ENCODE assay signal across 28 cellular contexts in genomic region chr4:122773021-122773420, GRCh38. TPM values are rescaled to one million over a fixed set of nuclear protein-coding genes. Genes with fewer than 3 reads are reported as not detected.
A peak's percentile ranks its signal among the peaks of the same experiment; 100 is the strongest.
DNase-seq lines count a peak whose midpoint lies in the region; ATAC-seq and TF ChIP-seq lines count a peak whose summit lies in the region.
"Had no signal": no experiment of that assay in that cellular context is flagged by ENCODE, and none has a peak within 500 bp of the region (broad histone marks: within the 10 kb centered on the region; RNA-seq: fewer than 3 reads in every experiment).

No MANE protein-coding gene starts in this region.

- H3K4me3 ChIP-seq in ACC112 (ENCODE audit: low read depth, low read length), result no peak overlapping the region
- H3K4me3 ChIP-seq in GM23248, result no peak overlapping the region
- H3K4me3 ChIP-seq in RWPE2 (ENCODE audit: severe bottlenecking), result no peak overlapping the region
- H3K4me3 ChIP-seq in PC-3 (ENCODE audit: low read length), result no peak overlapping the region
- H3K4me3 ChIP-seq: A549, GM12878, MG63, Peyer's patch had no signal

- no peaks in the 10 kb centered on the region for H3K9me3 ChIP-seq in GM23248 (ENCODE audit: low read depth)
- no peaks in the 10 kb centered on the region for H3K9me3 ChIP-seq in RWPE2 (ENCODE audit: severe bottlenecking)
- H3K9me3 ChIP-seq in PC-3 (ENCODE audit: low read length), result no peaks in the 10 kb centered on the region
- H3K9me3 ChIP-seq: A549, BE2C, MG63, Peyer's patch had no signal

- H2AFZ ChIP-seq in ACC112 (ENCODE audit: low read length, unreplicated experiment) (peak overlapping the region; percentile 11), GM23248 (peak overlapping the region; percentile 66), PC-3 (ENCODE audit: low read length) (no peak overlapping the region)

- no peaks in the 10 kb centered on the region for H4K20me1 ChIP-seq in GM23248 (ENCODE audit: insufficient read depth)
- no peaks in the 10 kb centered on the region for H4K20me1 ChIP-seq in PC-3 (ENCODE audit: low read length)

- no peak for ATAC-seq in RWPE2 (ENCODE audit: low read depth)
- ATAC-seq in HG03565 (IDR thresholded peaks at IDR 0.05; ENCODE audit: unreplicated experiment), result no peak
- ATAC-seq in PC-3, result no peak
- ATAC-seq: A549, GM12878, HepG2, SK-N-SH treated with all-trans-retinoic acid at 6 μM for 48 hours, T-helper 17 cell had no signal

- H3K9ac ChIP-seq in GM23248 (no peak overlapping the region), PC-3 (ENCODE audit: low read length) (no peak overlapping the region)

- DNase-seq in GM23248, result no peak
- DNase-seq in RWPE2 (ENCODE audit: low spot score), result no peak
- DNase-seq in epithelial cell of prostate (ENCODE audit: low read depth, low spot score), result no peak
- no peak for DNase-seq in RKO (ENCODE audit: low spot score)
- DNase-seq in PC-3, result no peak
- DNase-seq: BE2C; CD8-positive, alpha-beta memory T cell; DMS 273 treated with DMSO at 0.1 percent for 48 hours; DMS79; GDM1; KBM-7; MG63; NCI-H1092; NCI-H1417 treated with DMSO at 0.1 percent for 48 hours; NCI-H1694 treated with DMSO at 0.1 percent for 48 hours; NCI-H2081; NCI-H2171; NCI-H510A treated with DMSO at 0.1 percent for 48 hours; NCI-H774; Peyer's patch; T-helper 17 cell had no signal

- H3F3A ChIP-seq in GM23248 (ENCODE audit: insufficient read depth) (peaks cover 34% of the 10 kb centered on the region), PC-3 (ENCODE audit: low read length, unreplicated experiment) (no peaks in the 10 kb centered on the region)

- H3K27me3 ChIP-seq in ACC112 (ENCODE audit: insufficient read depth, low read length), result no peaks in the 10 kb centered on the region
- H3K27me3 ChIP-seq in GM23248 (replicated peaks; ENCODE audit: insufficient read depth), result no peaks in the 10 kb centered on the region
- H3K27me3 ChIP-seq in RWPE2 (ENCODE audit: insufficient read depth, poor library complexity, severe bottlenecking), result no peaks in the 10 kb centered on the region
- H3K27me3 ChIP-seq in PC-3 (ENCODE audit: low read length), result no peaks in the 10 kb centered on the region
- H3K27me3 ChIP-seq: BE2C, MG63, Peyer's patch had no signal

- TF ChIP-seq CTCF in RWPE2 (IDR thresholded peaks at IDR 0.05; ENCODE audit: poor library complexity, severe bottlenecking) (no peak), PC-3 (conservative IDR thresholded peaks at IDR 0.05; ENCODE audit: low read depth, low read length) (no peak)

- H3K9me2 ChIP-seq in GM23248 (ENCODE audit: insufficient read depth) (no peaks in the 10 kb centered on the region), PC-3 (replicated peaks; ENCODE audit: low read length) (no peaks in the 10 kb centered on the region)

- H3K36me3 ChIP-seq in ACC112 (ENCODE audit: insufficient read depth, low read length), result no peaks in the 10 kb centered on the region
- H3K36me3 ChIP-seq in GM23248 (ENCODE audit: low read depth), result no peaks in the 10 kb centered on the region
- no peaks in the 10 kb centered on the region for H3K36me3 ChIP-seq in RWPE2 (ENCODE audit: low read depth)
- H3K36me3 ChIP-seq in PC-3 (ENCODE audit: low read depth, low read length), result no peaks in the 10 kb centered on the region
- H3K36me3 ChIP-seq: BE2C, MG63, Peyer's patch had no signal

- H3K4me1 ChIP-seq in ACC112 (ENCODE audit: control insufficient read depth, insufficient read depth, low read length, unreplicated experiment), result peaks cover 41% of the 10 kb centered on the region
- H3K4me1 ChIP-seq in GM23248 (ENCODE audit: insufficient read depth), result peaks cover 38% of the 10 kb centered on the region
- H3K4me1 ChIP-seq in RWPE2 (ENCODE audit: insufficient read depth, poor library complexity, severe bottlenecking), result peaks cover 35% of the 10 kb centered on the region
- peaks cover 6% of the 10 kb centered on the region for H3K4me1 ChIP-seq in PC-3 (ENCODE audit: insufficient read depth, low read length)
- H3K4me1 ChIP-seq: Peyer's patch had no signal

- BruUV-seq in PC-3 (replicated peaks; lab: Mats Ljungman, UMichigan), result no TSS peak

- H3K27ac ChIP-seq in ACC112 (ENCODE audit: low read depth, low read length), result peak overlapping the region; percentile 71
- peak overlapping the region; percentile 70 for H3K27ac ChIP-seq in GM23248
- peak overlapping the region; percentile 72 for H3K27ac ChIP-seq in RWPE2 (ENCODE audit: poor library complexity, severe bottlenecking)
- peak overlapping the region; percentile 59 for H3K27ac ChIP-seq in epithelial cell of prostate
- no peak overlapping the region for H3K27ac ChIP-seq in PC-3 (ENCODE audit: low read length)
- H3K27ac ChIP-seq: Peyer's patch had no signal

- POLR2A ChIA-PET in PC-3 (lab: Charles Lee; ENCODE audit: unreplicated experiment), result no interaction called here

- in situ Hi-C loops in GM23248 (cut with MboI), result no loop called here

- intact Hi-C loops in PC-3 (cut with micrococcal nuclease), result no loop called here

- no peaks in the 10 kb centered on the region for H3K79me2 ChIP-seq in ACC112 (ENCODE audit: control insufficient read depth, insufficient read depth, low read length, unreplicated experiment)
- H3K79me2 ChIP-seq in GM23248 (ENCODE audit: insufficient read depth), result peaks cover 14% of the 10 kb centered on the region
- H3K79me2 ChIP-seq in PC-3 (ENCODE audit: low read length), result no peaks in the 10 kb centered on the region

- H3K4me2 ChIP-seq in GM23248 (ENCODE audit: unreplicated experiment) (no peak overlapping the region), PC-3 (ENCODE audit: low read length) (no peak overlapping the region)
- H3K4me2 ChIP-seq: A549 had no signal

- CTCF ChIA-PET in PC-3 (lab: Charles Lee), result no interaction called here

RNA-seq across cellular contexts. Expression of gene BBS12, which starts 40.5 kb away (rescaled TPM):
- 3.5 and 7.1 TPM in 2 replicates for total RNA-seq in GM23248 (2014; rRNA removed; shearing (Covaris generic))
- 5.0 and 5.2 TPM in 2 replicates for polyA plus RNA-seq in GM23248 (2016; fragmentation: Nextera tagmentation; extraction: Ambion mirVana)
- total RNA-seq in PC-3 (2014; rRNA removed), result 0.69 and 1.7 TPM in 2 replicates

RNA-seq across cellular contexts. Expression of gene FGF2, which starts 53.6 kb away (rescaled TPM):
- 293 and 306 TPM in 2 replicates for total RNA-seq in GM23248 (2014; rRNA removed; shearing (Covaris generic))
- 36.9 and 38.4 TPM in 2 replicates for polyA plus RNA-seq in GM23248 (2016; fragmentation: Nextera tagmentation; extraction: Ambion mirVana)
- total RNA-seq in PC-3 (2014; rRNA removed), result 4.0 and 4.1 TPM in 2 replicates
- polyA plus RNA-seq: CD14-positive monocyte; CD8-positive, alpha-beta memory T cell had no signal

Comparison
In these comparisons a context has a peak if more than half of its experiments do, and no peak if none do; other contexts are left out.
1. RNA of gene FGF2, which starts 53.6 kb away (total RNA-seq): 293 to 306 TPM in GM23248; 4.0 to 4.1 TPM in PC-3; every median in the first group is over 10 times any median in the second.